ENCODE assay signal across 18 cellular contexts in genomic region chr15:66024998-66025397, GRCh38.
DNase-seq lines count a peak whose midpoint lies in the region; ATAC-seq, FAIRE-seq and TF ChIP-seq lines count a peak whose summit lies in the region.
"Had no signal": no experiment of that assay in that cellular context is flagged by ENCODE, and none has a peak within 500 bp of the region (broad histone marks: within the 10 kb centered on the region; RNA-seq: fewer than 3 reads in every experiment).

No MANE protein-coding gene starts in this region.

- DNase-seq in A549 (ENCODE audit: low read depth in 1 of 2, low spot score in 1 of 2): no peak
- DNase-seq in LoVo (ENCODE audit: low spot score): peak; percentile 46
- DNase-seq in adrenal gland: peak in 4 of 7 donors; percentile 16 to 33 (median 20)
- DNase-seq in hepatocyte (ENCODE audit: low spot score): peak; percentile 63
- DNase-seq in activated gamma-delta T cell (lab: John Stamatoyannopoulos, UW): no peak
- DNase-seq: activated B cell treated with CpG ODN at 0.5 μM for 24 hours; activated CD8-positive, alpha-beta memory T cell treated with anti-CD3 and anti-CD28 coated beads for 24 hours; dermis blood vessel endothelial cell; NCI-H1436; NCI-H526 treated with DMSO at 0.1 percent for 48 hours; T-cell had no signal

- no peak for TF ChIP-seq RAD21 in A549 (conservative IDR thresholded peaks at IDR 0.05 in 1 of 2, IDR thresholded peaks at IDR 0.05 in 1 of 2)

- TF ChIP-seq CTCF in A549 (IDR thresholded peaks at IDR 0.05) (no peak), adrenal gland (IDR thresholded peaks at IDR 0.05) (no peak), hepatocyte (IDR thresholded peaks at IDR 0.05; ENCODE audit: poor library complexity) (no peak)

- H3K4me1 ChIP-seq in A549 (peaks cover 35% of the 10 kb centered on the region), adrenal gland (replicated peaks in 1 of 2) (no peaks in the 10 kb centered on the region), hepatocyte (ENCODE audit: insufficient read depth) (peaks cover 8% of the 10 kb centered on the region)

- H3K27ac ChIP-seq in A549 (peak overlapping the region in 1 of 2 experiments; percentile 70; a peak in 3 of 6 replicates), adrenal gland (no peak overlapping the region), hepatocyte (no peak overlapping the region)

- H3K4me2 ChIP-seq in A549 (peak overlapping the region; percentile 17; the same call in 2 of the 3 replicates), hepatocyte (no peak overlapping the region)

- H2AFZ ChIP-seq in hepatocyte: no peak overlapping the region

- H3K79me2 ChIP-seq in hepatocyte: no peaks in the 10 kb centered on the region

- no peak for TF ChIP-seq POLR2A in A549 (IDR thresholded peaks at IDR 0.05; ENCODE audit: low read length)
- no peak for TF ChIP-seq POLR2A in adrenal gland (IDR thresholded peaks at IDR 0.05)

- FAIRE-seq in A549 (lab: Jason Lieb, UNC): no peak
- FAIRE-seq: GM19239, K562, RCC 7860 had no signal

- CTCF ChIA-PET in A549 (lab: Yijun Ruan, JAX): interaction anchor here (1.0 to 1.4 kb wide), 3 partner anchors 8 to 12 kb away, joined by 3 read pairs; no protein-coding TSS in a partner anchor

- H3K9me3 ChIP-seq in A549 (no peaks in the 10 kb centered on the region), adrenal gland (replicated peaks in 1 of 3) (no peaks in the 10 kb centered on the region), hepatocyte (ENCODE audit: low read depth) (no peaks in the 10 kb centered on the region)

- H3K27me3 ChIP-seq in adrenal gland (no peaks in the 10 kb centered on the region), hepatocyte (peaks cover 7% of the 10 kb centered on the region)

- H3K36me3 ChIP-seq in adrenal gland (replicated peaks in 1 of 2) (no peaks in the 10 kb centered on the region), hepatocyte (replicated peaks; ENCODE audit: insufficient read depth, low read depth) (no peaks in the 10 kb centered on the region)

- intact Hi-C loops in adrenal gland (cut with DNase I): no loop called here

- TF ChIP-seq EP300 in A549 (IDR thresholded peaks at IDR 0.05): no peak

- WGBS in A549 (ENCODE audit: missing lambda C conversion rate): 30% methylated on average over 5 of the region's 5 CpGs
- 15 to 25% (median 18%) methylated on average over 4 to 5 of the region's 5 CpGs for WGBS in adrenal gland, 4 donors
- 21% methylated on average over 5 of the region's 5 CpGs for WGBS in hepatocyte (ENCODE audit: low lambda C conversion rate, missing lambda C conversion rate)

- H4K20me1 ChIP-seq in hepatocyte (ENCODE audit: insufficient read depth, poor library complexity, severe bottlenecking): no peaks in the 10 kb centered on the region

- POLR2A ChIA-PET in A549 (lab: Yijun Ruan, JAX): no interaction called here

- H3K9me2 ChIP-seq in hepatocyte (replicated peaks; ENCODE audit: insufficient read depth): no peaks in the 10 kb centered on the region

- H3K4me3 ChIP-seq in A549: no peak overlapping the region
- H3K4me3 ChIP-seq in adrenal gland: no peak overlapping the region
- no peak overlapping the region for H3K4me3 ChIP-seq in hepatocyte
- H3K4me3 ChIP-seq: K562 had no signal

- ATAC-seq in A549 (peak in 1 of 2 experiments; percentile 14; a peak in 1 of 6 replicates), HG03039 (IDR thresholded peaks at IDR 0.05; ENCODE audit: unreplicated experiment) (no peak), HG03025 (IDR thresholded peaks at IDR 0.05; ENCODE audit: low FRiP score, unreplicated experiment) (no peak), HG03565 (IDR thresholded peaks at IDR 0.05; ENCODE audit: unreplicated experiment) (no peak)
- ATAC-seq: K562, left lobe of liver, T-cell had no signal

TF ChIP-seq in A549, 52 proteins besides CTCF, POLR2A, EP300 and RAD21:
- TF ChIP-seq SREBF2 (IDR thresholded peaks at IDR 0.05) (no peak), POLR2AphosphoS2 (conservative IDR thresholded peaks at IDR 0.05; ENCODE audit: low read length) (no peak), PBX3 (IDR thresholded peaks at IDR 0.05) (no peak)
TF ChIP-seq in A549: peak in this region for 0.

Comparison
In these comparisons a context has a peak if more than half of its experiments do, and no peak if none do; other contexts are left out.
1. DNase-seq: peak in LoVo (single experiment), adrenal gland (4 of 7) and hepatocyte (single experiment); none in A549 (0 of 2) and activated gamma-delta T cell (single experiment).